14 cellular contexts compared by ENCODE assay signal in the genomic region with DNA sequence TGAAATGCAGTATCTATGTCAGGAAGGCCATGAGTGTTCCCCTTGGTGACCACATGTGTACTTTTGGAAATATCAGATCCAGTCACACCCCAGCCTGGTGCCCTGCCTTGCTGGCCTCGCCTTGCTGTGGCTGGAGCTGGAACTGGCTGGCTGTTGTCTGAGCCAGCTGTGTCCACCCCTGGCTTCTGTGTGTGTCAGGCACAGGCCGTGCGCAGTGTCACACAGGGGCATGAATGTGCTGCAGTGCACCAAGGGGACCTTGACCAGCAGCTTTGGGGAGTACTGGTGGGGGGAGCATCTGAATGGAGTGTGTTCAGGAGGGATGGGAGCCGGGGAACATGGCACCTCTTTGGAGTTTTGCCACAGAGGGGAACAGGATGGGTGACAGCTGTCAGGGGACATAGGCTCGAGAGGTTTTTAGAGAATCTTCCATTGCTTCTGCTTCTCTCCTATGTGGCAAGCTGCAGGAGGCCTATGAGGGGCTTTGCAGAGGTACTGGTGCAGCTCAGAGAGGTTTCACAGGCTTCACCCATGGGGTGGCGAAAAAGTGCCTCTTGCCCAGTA.
"Had no signal": no experiment of that assay in that cellular context is flagged by ENCODE, and none has a peak within 500 bp of the region (broad histone marks: within the 10 kb centered on the region; RNA-seq: fewer than 3 reads in every experiment).

No MANE protein-coding gene starts in this region.

- H3K4me3 ChIP-seq: esophagus squamous epithelium, thyroid gland, vagina had no signal

- H3K4me3 Mint-ChIP-seq: activated B cell treated with CpG ODN at 0.5 μM for 24 hours; activated CD8-positive, alpha-beta T cell treated with anti-CD3 and anti-CD28 coated beads, Interleukin-2, amount 10 ng/mL, durations not matched to agents 7 days and 5 days; stimulated activated effector memory CD8-positive, alpha-beta T cell treated with anti-CD3 and anti-CD28 coated beads, Interleukin-12 subunit alpha, Interleukin-12 subunit beta, amount 100 ng/mL, for 72 hours; T-helper 2 cell treated with Interferon-gamma antibody and Interleukin-4, amounts not matched to agents 5 μg/mL and 100 μg/mL, for 36 hours had no signal

- H3K27ac Mint-ChIP-seq: activated B cell treated with CpG ODN at 0.5 μM for 24 hours; activated CD8-positive, alpha-beta T cell treated with anti-CD3 and anti-CD28 coated beads, Interleukin-2, amount 10 ng/mL, durations not matched to agents 7 days and 5 days; stimulated activated effector memory CD8-positive, alpha-beta T cell treated with anti-CD3 and anti-CD28 coated beads, Interleukin-12 subunit alpha, Interleukin-12 subunit beta, amount 100 ng/mL, for 72 hours; T-helper 2 cell treated with Interferon-gamma antibody and Interleukin-4, amounts not matched to agents 5 μg/mL and 100 μg/mL, for 36 hours had no signal

- H3K9me3 Mint-ChIP-seq: activated B cell treated with CpG ODN at 0.5 μM for 24 hours; stimulated activated effector memory CD8-positive, alpha-beta T cell treated with anti-CD3 and anti-CD28 coated beads, Interleukin-12 subunit alpha, Interleukin-12 subunit beta, amount 100 ng/mL, for 72 hours; T-helper 2 cell treated with Interferon-gamma antibody and Interleukin-4, amounts not matched to agents 5 μg/mL and 100 μg/mL, for 36 hours had no signal

- H3K27ac ChIP-seq: esophagus squamous epithelium, thyroid gland, vagina had no signal

- H3K9me3 ChIP-seq: esophagus squamous epithelium, thyroid gland, vagina had no signal

- H3K4me1 Mint-ChIP-seq: activated B cell treated with CpG ODN at 0.5 μM for 24 hours; stimulated activated effector memory CD8-positive, alpha-beta T cell treated with anti-CD3 and anti-CD28 coated beads, Interleukin-12 subunit alpha, Interleukin-12 subunit beta, amount 100 ng/mL, for 72 hours had no signal

- H3K27me3 ChIP-seq: esophagus squamous epithelium, thyroid gland, vagina had no signal

- H3K36me3 ChIP-seq: esophagus squamous epithelium, thyroid gland, vagina had no signal

- ATAC-seq: activated CD8-positive, alpha-beta T cell treated with anti-CD3 and anti-CD28 coated beads, Interleukin-2, amount 10 ng/mL, durations not matched to agents 7 days and 5 days; stimulated activated effector memory CD8-positive, alpha-beta T cell treated with anti-CD3 and anti-CD28 coated beads, Interleukin-12 subunit alpha, Interleukin-12 subunit beta, amount 100 ng/mL, for 72 hours had no signal

- H3K36me3 Mint-ChIP-seq: stimulated activated effector memory CD8-positive, alpha-beta T cell treated with anti-CD3 and anti-CD28 coated beads, Interleukin-12 subunit alpha, Interleukin-12 subunit beta, amount 100 ng/mL, for 72 hours had no signal

- H3K4me1 ChIP-seq: esophagus squamous epithelium had no signal

- DNase-seq: activated B cell treated with CpG ODN at 0.5 μM for 24 hours; activated CD4-positive, alpha-beta T cell treated with anti-CD3 and anti-CD28 coated beads for 48 hours; activated CD8-positive, alpha-beta T cell treated with anti-CD3 and anti-CD28 coated beads, Interleukin-2, amount 10 ng/mL, durations not matched to agents 7 days and 5 days; activated naive CD4-positive, alpha-beta T cell treated with anti-CD3 and anti-CD28 coated beads, Interleukin-2, amount 50 U/mL, for 16 hours; activated T-cell treated with anti-CD3 and anti-CD28 coated beads for 4 hours; esophagus squamous epithelium; hippocampal formation; mesendoderm; stimulated activated CD4-positive, alpha-beta T cell treated with anti-CD3 and anti-CD28 coated beads, Interleukin-12 subunit alpha, Interleukin-12 subunit beta, amount 100 ng/mL, for 4 hours; stimulated activated CD4-positive, alpha-beta T cell treated with anti-CD3 and anti-CD28 coated beads, Interleukin-2, amount 100 ng/mL, for 24 hours; thyroid gland had no signal
